In genomic region chr19:19261350-19262189, GRCh38 we compare ENCODE assay signal across 10 cellular contexts. TPM values are rescaled to one million over a fixed set of nuclear protein-coding genes. Genes with fewer than 3 reads are reported as not detected.
DNase-seq lines count a peak whose midpoint lies in the region; ATAC-seq and TF ChIP-seq lines count a peak whose summit lies in the region.
"Had no signal": no experiment of that assay in that cellular context is flagged by ENCODE, and none has a peak within 500 bp of the region (broad histone marks: within the 10 kb centered on the region; RNA-seq: fewer than 3 reads in every experiment).

No MANE protein-coding gene starts in this region.

- H3K4me3 ChIP-seq in osteoblast (ENCODE audit: insufficient read depth, low read length): no peak overlapping the region
- peak overlapping the region in 1 of 2 donors; percentile 23 for H3K4me3 ChIP-seq in uterus

- H3K27ac ChIP-seq in osteoblast (ENCODE audit: low read depth, low read length) (no peak overlapping the region), uterus (no peak overlapping the region)
- H3K27ac ChIP-seq: VCaP had no signal

- no peaks in the 10 kb centered on the region for H3K79me2 ChIP-seq in osteoblast (ENCODE audit: insufficient read depth, low read length)

- no peaks in the 10 kb centered on the region for H4K20me1 ChIP-seq in osteoblast (ENCODE audit: insufficient read depth, low read length)

- no peak for TF ChIP-seq POLR2A in uterus (IDR thresholded peaks at IDR 0.05)

- DNase-seq in ELF-1 (ENCODE audit: low read depth, low spot score) (peak; percentile 28), NCI-H1694 treated with DMSO at 0.1 percent for 48 hours (lab: John Stamatoyannopoulos, UW) (peak; percentile 22), ecto neural progenitor cell (ENCODE audit: low spot score) (peak; percentile 84), osteoblast (ENCODE audit: insufficient read length, low spot score, missing footprints) (peak; percentile 81), NCI-H1436 (lab: John Stamatoyannopoulos, UW) (no peak), uterus (no peak), HPDE6-E6E7 (ENCODE audit: extremely low spot score) (no peak)
- DNase-seq: stimulated activated CD4-positive, alpha-beta T cell treated with anti-CD3 and anti-CD28 coated beads, Interleukin-2, amount 100 ng/mL, for 24 hours had no signal

- no peak overlapping the region for H2AFZ ChIP-seq in osteoblast (ENCODE audit: low read length)

- H3K4me1 ChIP-seq in osteoblast (ENCODE audit: insufficient read depth, low read length) (no peaks in the 10 kb centered on the region), uterus (peaks cover 0 to 8% of the 10 kb centered on the region in 2 donors)

- TF ChIP-seq CTCF in osteoblast (IDR thresholded peaks at IDR 0.05; ENCODE audit: extremely low read depth, low read depth, low read length) (no peak), uterus (IDR thresholded peaks at IDR 0.05) (no peak)

- H3K9me3 ChIP-seq in osteoblast (ENCODE audit: low read depth, low read length) (no peaks in the 10 kb centered on the region), uterus (peaks cover 0 to 3% of the 10 kb centered on the region in 2 donors)

- no peak overlapping the region for H3K4me2 ChIP-seq in osteoblast (ENCODE audit: insufficient read depth, low read length)

- H3K27me3 ChIP-seq in osteoblast (ENCODE audit: insufficient read depth, low read length): peaks cover 31% of the 10 kb centered on the region
- no peaks in the 10 kb centered on the region for H3K27me3 ChIP-seq in uterus

- no peaks in the 10 kb centered on the region for H3K36me3 ChIP-seq in osteoblast (ENCODE audit: insufficient read depth, low read length)
- no peaks in the 10 kb centered on the region for H3K36me3 ChIP-seq in uterus

- intact Hi-C loops in uterus (cut with DNase I; ENCODE audit: low total_unique reads): no loop called here

- ATAC-seq in GM19324 (IDR thresholded peaks at IDR 0.05; ENCODE audit: low FRiP score, unreplicated experiment): no peak

RNA-seq across cellular contexts. Expression of gene TM6SF2, which starts 11.5 kb away (rescaled TPM):
- total RNA-seq in osteoblast (0.29 and 0.36 TPM in 2 replicates), uterus (under 1 TPM in 1 of 4 donors, not detected in 3; 0.88 TPM)

RNA-seq across cellular contexts. Expression of gene NCAN, which starts 49.8 kb away (rescaled TPM):
- total RNA-seq in osteoblast (under 0.01 TPM in 1 of 2 replicates, not detected in the other), uterus (under 1 TPM in 1 of 4 donors, not detected in 3; 0.21 TPM)

RNA-seq across cellular contexts. Expression of gene NR2C2AP, which starts 58.4 kb away (rescaled TPM):
- total RNA-seq in osteoblast: 6.2 and 6.5 TPM in 2 replicates
- 10 to 100 TPM in 2 of 4 donors, 1 to 10 TPM in 1, under 1 TPM in 1; 0.77 to 16.0 (median 8.5) TPM for total RNA-seq in uterus

RNA-seq across cellular contexts. Expression of gene SUGP1, which starts 58.7 kb away (rescaled TPM):
- total RNA-seq in osteoblast (27.1 and 31.2 TPM in 2 replicates), uterus (10 to 100 TPM in 2 of 4 donors, 1 to 10 TPM in 2; 9.5 to 43.6 (median 14.0) TPM)

RNA-seq across cellular contexts. Expression of gene MAU2, which starts 59.1 kb away (rescaled TPM):
- total RNA-seq in osteoblast (37.1 and 39.1 TPM in 2 replicates), uterus (10 to 100 TPM; 32.4 to 87.6 (median 70.0) TPM)

Comparison
In these comparisons a context has a peak if more than half of its experiments do, and no peak if none do; other contexts are left out.
1. DNase-seq: peak in ELF-1 (single experiment), NCI-H1694 treated with DMSO at 0.1 percent for 48 hours (single experiment), ecto neural progenitor cell (single experiment) and osteoblast (single experiment); none in NCI-H1436 (single experiment), uterus (0 of 2) and HPDE6-E6E7 (single experiment).